ENCODE assay signal across 1 cellular context in genomic region chr6:119078449-119079287, GRCh38.
A peak's percentile ranks its signal among the peaks of the same experiment; 100 is the strongest.
TF ChIP-seq lines count a peak whose summit lies in the region.

Gene FAM184A (minus strand): TSS chr6:119078664. CDS start chr6:119078299, 365 bp downstream.

TF ChIP-seq in HEK293, 187 proteins besides CTCF, POLR2A, EP300 and RAD21 (continued from another document and continues in another):
- TF ChIP-seq ZFHX2 (tag by site-specific recombination; conservative IDR thresholded peaks at IDR 0.05): no peak
- TF ChIP-seq ZNF174 (tag by site-specific recombination; IDR thresholded peaks at IDR 0.05): no peak
- no peak for TF ChIP-seq ZNF830 (tag by site-specific recombination; IDR thresholded peaks at IDR 0.05; ENCODE audit: low read depth)
- TF ChIP-seq, protein P1, sequence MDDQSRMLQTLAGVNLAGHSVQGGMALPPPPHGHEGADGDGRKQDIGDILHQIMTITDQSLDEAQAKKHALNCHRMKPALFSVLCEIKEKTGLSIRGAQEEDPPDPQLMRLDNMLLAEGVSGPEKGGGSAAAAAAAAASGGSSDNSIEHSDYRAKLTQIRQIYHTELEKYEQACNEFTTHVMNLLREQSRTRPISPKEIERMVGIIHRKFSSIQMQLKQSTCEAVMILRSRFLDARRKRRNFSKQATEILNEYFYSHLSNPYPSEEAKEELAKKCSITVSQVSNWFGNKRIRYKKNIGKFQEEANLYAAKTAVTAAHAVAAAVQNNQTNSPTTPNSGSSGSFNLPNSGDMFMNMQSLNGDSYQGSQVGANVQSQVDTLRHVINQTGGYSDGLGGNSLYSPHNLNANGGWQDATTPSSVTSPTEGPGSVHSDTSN (CRISPR knock-in tag; IDR thresholded peaks at IDR 0.05): 0 out of 2 replicates have a peak, but pooled peaks have one; percentile 47
- no peak for TF ChIP-seq ZNF10 (tag by site-specific recombination; IDR thresholded peaks at IDR 0.05)
- TF ChIP-seq, protein P2, sequence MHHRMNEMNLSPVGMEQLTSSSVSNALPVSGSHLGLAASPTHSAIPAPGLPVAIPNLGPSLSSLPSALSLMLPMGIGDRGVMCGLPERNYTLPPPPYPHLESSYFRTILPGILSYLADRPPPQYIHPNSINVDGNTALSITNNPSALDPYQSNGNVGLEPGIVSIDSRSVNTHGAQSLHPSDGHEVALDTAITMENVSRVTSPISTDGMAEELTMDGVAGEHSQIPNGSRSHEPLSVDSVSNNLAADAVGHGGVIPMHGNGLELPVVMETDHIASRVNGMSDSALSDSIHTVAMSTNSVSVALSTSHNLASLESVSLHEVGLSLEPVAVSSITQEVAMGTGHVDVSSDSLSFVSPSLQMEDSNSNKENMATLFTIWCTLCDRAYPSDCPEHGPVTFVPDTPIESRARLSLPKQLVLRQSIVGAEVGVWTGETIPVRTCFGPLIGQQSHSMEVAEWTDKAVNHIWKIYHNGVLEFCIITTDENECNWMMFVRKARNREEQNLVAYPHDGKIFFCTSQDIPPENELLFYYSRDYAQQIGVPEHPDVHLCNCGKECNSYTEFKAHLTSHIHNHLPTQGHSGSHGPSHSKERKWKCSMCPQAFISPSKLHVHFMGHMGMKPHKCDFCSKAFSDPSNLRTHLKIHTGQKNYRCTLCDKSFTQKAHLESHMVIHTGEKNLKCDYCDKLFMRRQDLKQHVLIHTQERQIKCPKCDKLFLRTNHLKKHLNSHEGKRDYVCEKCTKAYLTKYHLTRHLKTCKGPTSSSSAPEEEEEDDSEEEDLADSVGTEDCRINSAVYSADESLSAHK (tag by site-specific recombination; IDR thresholded peaks at IDR 0.05): no peak
- no peak for TF ChIP-seq ZBTB1 (tag by site-specific recombination; IDR thresholded peaks at IDR 0.05)
- TF ChIP-seq MYNN (tag by site-specific recombination; IDR thresholded peaks at IDR 0.05; ENCODE audit: borderline replicate concordance): no peak; the same call in 1 of the 2 replicates
- TF ChIP-seq ZNF354C (tag by site-specific recombination; IDR thresholded peaks at IDR 0.05; ENCODE audit: borderline replicate concordance, low read depth): no peak
- TF ChIP-seq SALL2 (tag by site-specific recombination; IDR thresholded peaks at IDR 0.05; ENCODE audit: borderline replicate concordance): no peak
- peak; percentile 76 for TF ChIP-seq ZBTB48 (tag by site-specific recombination; IDR thresholded peaks at IDR 0.05)
- TF ChIP-seq ZNF670 (tag by site-specific recombination; IDR thresholded peaks at IDR 0.05; ENCODE audit: low read depth): no peak
- no peak for TF ChIP-seq ZSCAN4 (tag by site-specific recombination; IDR thresholded peaks at IDR 0.05)
- TF ChIP-seq, protein P3, sequence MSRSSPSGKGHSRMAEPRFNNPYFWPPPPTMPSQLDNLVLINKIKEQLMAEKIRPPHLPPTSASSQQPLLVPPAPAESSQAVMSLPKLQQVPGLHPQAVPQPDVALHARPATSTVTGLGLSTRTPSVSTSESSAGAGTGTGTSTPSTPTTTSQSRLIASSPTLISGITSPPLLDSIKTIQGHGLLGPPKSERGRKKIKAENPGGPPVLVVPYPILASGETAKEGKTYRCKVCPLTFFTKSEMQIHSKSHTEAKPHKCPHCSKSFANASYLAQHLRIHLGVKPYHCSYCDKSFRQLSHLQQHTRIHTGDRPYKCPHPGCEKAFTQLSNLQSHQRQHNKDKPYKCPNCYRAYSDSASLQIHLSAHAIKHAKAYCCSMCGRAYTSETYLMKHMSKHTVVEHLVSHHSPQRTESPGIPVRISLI (tag by site-specific recombination; IDR thresholded peaks at IDR 0.05): peak; percentile 83
- TF ChIP-seq YY1 (tag by site-specific recombination; IDR thresholded peaks at IDR 0.05): no peak
- TF ChIP-seq, protein P4, sequence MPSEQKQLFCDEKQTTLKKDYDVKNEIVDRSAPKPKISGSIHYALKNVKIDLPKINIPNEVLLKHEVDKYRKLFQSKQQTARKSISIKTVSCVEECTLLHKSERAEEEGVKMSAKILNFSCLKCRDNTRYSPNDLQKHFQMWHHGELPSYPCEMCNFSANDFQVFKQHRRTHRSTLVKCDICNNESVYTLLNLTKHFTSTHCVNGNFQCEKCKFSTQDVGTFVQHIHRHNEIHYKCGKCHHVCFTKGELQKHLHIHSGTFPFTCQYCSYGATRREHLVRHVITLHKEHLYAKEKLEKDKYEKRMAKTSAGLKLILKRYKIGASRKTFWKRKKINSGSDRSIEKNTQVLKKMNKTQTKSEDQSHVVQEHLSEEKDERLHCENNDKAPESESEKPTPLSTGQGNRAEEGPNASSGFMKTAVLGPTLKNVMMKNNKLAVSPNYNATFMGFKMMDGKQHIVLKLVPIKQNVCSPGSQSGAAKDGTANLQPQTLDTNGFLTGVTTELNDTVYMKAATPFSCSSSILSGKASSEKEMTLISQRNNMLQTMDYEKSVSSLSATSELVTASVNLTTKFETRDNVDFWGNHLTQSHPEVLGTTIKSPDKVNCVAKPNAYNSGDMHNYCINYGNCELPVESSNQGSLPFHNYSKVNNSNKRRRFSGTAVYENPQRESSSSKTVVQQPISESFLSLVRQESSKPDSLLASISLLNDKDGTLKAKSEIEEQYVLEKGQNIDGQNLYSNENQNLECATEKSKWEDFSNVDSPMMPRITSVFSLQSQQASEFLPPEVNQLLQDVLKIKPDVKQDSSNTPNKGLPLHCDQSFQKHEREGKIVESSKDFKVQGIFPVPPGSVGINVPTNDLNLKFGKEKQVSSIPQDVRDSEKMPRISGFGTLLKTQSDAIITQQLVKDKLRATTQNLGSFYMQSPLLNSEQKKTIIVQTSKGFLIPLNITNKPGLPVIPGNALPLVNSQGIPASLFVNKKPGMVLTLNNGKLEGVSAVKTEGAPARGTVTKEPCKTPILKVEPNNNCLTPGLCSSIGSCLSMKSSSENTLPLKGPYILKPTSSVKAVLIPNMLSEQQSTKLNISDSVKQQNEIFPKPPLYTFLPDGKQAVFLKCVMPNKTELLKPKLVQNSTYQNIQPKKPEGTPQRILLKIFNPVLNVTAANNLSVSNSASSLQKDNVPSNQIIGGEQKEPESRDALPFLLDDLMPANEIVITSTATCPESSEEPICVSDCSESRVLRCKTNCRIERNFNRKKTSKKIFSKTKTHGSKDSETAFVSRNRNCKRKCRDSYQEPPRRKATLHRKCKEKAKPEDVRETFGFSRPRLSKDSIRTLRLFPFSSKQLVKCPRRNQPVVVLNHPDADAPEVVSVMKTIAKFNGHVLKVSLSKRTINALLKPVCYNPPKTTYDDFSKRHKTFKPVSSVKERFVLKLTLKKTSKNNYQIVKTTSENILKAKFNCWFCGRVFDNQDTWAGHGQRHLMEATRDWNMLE (tag by site-specific recombination; conservative IDR thresholded peaks at IDR 0.05; ENCODE audit: low read depth): no peak
- TF ChIP-seq ZBTB17 (tag by site-specific recombination; IDR thresholded peaks at IDR 0.05): peak; percentile 97
- no peak for TF ChIP-seq ZSCAN5A (tag by site-specific recombination; IDR thresholded peaks at IDR 0.05)
- TF ChIP-seq ZNF785 (tag by site-specific recombination; IDR thresholded peaks at IDR 0.05): no peak
- TF ChIP-seq ZNF157 (tag by site-specific recombination; IDR thresholded peaks at IDR 0.05): no peak
- no peak for TF ChIP-seq ZNF366 (tag by site-specific recombination; conservative IDR thresholded peaks at IDR 0.05)
- no peak for TF ChIP-seq ZNF776 (tag by site-specific recombination; IDR thresholded peaks at IDR 0.05; ENCODE audit: borderline replicate concordance)
- 0 out of 2 replicates have a peak, but pooled peaks have one; percentile 19 for TF ChIP-seq ZSCAN30 (tag by site-specific recombination; IDR thresholded peaks at IDR 0.05)
- TF ChIP-seq ZNF560 (tag by site-specific recombination; IDR thresholded peaks at IDR 0.05; ENCODE audit: borderline replicate concordance): no peak
- TF ChIP-seq, protein P5, sequence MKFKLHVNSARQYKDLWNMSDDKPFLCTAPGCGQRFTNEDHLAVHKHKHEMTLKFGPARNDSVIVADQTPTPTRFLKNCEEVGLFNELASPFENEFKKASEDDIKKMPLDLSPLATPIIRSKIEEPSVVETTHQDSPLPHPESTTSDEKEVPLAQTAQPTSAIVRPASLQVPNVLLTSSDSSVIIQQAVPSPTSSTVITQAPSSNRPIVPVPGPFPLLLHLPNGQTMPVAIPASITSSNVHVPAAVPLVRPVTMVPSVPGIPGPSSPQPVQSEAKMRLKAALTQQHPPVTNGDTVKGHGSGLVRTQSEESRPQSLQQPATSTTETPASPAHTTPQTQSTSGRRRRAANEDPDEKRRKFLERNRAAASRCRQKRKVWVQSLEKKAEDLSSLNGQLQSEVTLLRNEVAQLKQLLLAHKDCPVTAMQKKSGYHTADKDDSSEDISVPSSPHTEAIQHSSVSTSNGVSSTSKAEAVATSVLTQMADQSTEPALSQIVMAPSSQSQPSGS (tag by site-specific recombination; IDR thresholded peaks at IDR 0.05; ENCODE audit: low read depth): 0 out of 2 replicates have a peak, but pooled peaks have one; percentile 10
- no peak for TF ChIP-seq ZNF548 (tag by site-specific recombination; IDR thresholded peaks at IDR 0.05)
- TF ChIP-seq, protein P6, sequence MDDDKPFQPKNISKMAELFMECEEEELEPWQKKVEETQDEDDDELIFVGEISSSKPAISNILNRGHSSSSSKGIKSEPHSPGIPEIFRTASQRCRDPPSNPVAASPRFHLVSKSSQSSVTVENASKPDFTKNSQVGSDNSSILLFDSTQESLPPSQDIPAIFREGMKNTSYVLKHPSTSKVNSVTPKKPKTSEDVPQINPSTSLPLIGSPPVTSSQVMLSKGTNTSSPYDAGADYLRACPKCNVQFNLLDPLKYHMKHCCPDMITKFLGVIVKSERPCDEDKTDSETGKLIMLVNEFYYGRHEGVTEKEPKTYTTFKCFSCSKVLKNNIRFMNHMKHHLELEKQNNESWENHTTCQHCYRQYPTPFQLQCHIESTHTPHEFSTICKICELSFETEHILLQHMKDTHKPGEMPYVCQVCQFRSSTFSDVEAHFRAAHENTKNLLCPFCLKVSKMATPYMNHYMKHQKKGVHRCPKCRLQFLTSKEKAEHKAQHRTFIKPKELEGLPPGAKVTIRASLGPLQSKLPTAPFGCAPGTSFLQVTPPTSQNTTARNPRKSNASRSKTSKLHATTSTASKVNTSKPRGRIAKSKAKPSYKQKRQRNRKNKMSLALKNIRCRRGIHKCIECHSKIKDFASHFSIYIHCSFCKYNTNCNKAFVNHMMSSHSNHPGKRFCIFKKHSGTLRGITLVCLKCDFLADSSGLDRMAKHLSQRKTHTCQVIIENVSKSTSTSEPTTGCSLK (tag by site-specific recombination; IDR thresholded peaks at IDR 0.05): no peak
- peak; percentile 13; the same call in 1 of the 2 replicates for TF ChIP-seq MEIS1 (CRISPR knock-in tag; IDR thresholded peaks at IDR 0.05; ENCODE audit: borderline replicate concordance)
- no peak for TF ChIP-seq ZNF138 (tag by site-specific recombination; IDR thresholded peaks at IDR 0.05; ENCODE audit: borderline replicate concordance)
- TF ChIP-seq ZNF416 (tag by site-specific recombination; IDR thresholded peaks at IDR 0.05): no peak
- TF ChIP-seq ZNF132 (tag by site-specific recombination; IDR thresholded peaks at IDR 0.05; ENCODE audit: borderline replicate concordance): no peak
- no peak for TF ChIP-seq ZNF639 (tag by site-specific recombination; IDR thresholded peaks at IDR 0.05)
- no peak for TF ChIP-seq ZNF701 (tag by site-specific recombination; IDR thresholded peaks at IDR 0.05)
- TF ChIP-seq, protein P7, sequence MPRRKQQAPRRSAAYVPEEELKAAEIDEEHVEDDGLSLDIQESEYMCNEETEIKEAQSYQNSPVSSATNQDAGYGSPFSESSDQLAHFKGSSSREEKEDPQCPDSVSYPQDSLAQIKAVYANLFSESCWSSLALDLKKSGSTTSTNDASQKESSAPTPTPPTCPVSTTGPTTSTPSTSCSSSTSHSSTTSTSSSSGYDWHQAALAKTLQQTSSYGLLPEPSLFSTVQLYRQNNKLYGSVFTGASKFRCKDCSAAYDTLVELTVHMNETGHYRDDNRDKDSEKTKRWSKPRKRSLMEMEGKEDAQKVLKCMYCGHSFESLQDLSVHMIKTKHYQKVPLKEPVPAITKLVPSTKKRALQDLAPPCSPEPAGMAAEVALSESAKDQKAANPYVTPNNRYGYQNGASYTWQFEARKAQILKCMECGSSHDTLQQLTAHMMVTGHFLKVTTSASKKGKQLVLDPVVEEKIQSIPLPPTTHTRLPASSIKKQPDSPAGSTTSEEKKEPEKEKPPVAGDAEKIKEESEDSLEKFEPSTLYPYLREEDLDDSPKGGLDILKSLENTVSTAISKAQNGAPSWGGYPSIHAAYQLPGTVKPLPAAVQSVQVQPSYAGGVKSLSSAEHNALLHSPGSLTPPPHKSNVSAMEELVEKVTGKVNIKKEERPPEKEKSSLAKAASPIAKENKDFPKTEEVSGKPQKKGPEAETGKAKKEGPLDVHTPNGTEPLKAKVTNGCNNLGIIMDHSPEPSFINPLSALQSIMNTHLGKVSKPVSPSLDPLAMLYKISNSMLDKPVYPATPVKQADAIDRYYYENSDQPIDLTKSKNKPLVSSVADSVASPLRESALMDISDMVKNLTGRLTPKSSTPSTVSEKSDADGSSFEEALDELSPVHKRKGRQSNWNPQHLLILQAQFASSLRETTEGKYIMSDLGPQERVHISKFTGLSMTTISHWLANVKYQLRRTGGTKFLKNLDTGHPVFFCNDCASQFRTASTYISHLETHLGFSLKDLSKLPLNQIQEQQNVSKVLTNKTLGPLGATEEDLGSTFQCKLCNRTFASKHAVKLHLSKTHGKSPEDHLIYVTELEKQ (tag by site-specific recombination; IDR thresholded peaks at IDR 0.05; ENCODE audit: borderline replicate concordance): no peak
- TF ChIP-seq ZNF155 (tag by site-specific recombination; IDR thresholded peaks at IDR 0.05): no peak
- TF ChIP-seq GLIS2 (tag by site-specific recombination; IDR thresholded peaks at IDR 0.05): peak; percentile 41; the same call in 1 of the 2 replicates
- TF ChIP-seq ZNF571 (tag by site-specific recombination; IDR thresholded peaks at IDR 0.05): no peak
- TF ChIP-seq ZNF335 (tag by site-specific recombination; conservative IDR thresholded peaks at IDR 0.05): peak; percentile 80
